In the genomic region with DNA sequence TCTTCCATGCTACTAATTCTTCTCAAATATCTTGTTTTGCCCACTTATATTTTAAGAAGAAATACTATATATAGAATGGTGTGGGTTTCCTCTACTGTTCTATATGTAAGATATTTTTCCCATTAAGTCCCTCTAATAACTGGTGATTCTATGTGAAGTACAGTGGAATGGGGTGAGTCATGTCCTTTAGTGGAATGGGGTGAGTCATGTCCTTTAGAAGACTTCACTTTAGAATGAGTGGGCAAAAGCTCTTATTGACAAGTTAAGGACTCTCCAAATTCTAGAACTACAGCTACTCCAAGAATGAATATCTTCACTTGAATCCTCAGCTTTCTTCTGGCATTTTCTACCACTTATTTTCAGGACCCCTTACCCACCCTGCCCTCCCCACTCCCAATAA, we compare ENCODE assay signal across 12 cellular contexts.
DNase-seq lines count a peak whose midpoint lies in the region; ATAC-seq, FAIRE-seq and TF ChIP-seq lines count a peak whose summit lies in the region.
"Had no signal": no experiment of that assay in that cellular context is flagged by ENCODE, and none has a peak within 500 bp of the region (broad histone marks: within the 10 kb centered on the region; RNA-seq: fewer than 3 reads in every experiment).

No MANE protein-coding gene starts in this region.

- no peaks in the 10 kb centered on the region for H3K9me1 ChIP-seq in keratinocyte (ENCODE audit: control insufficient read depth, extremely low read depth, insufficient read depth, low read length)

- no peak for TF ChIP-seq POLR2A in lower leg skin (IDR thresholded peaks at IDR 0.05)

- TF ChIP-seq CTCF in keratinocyte (optimal IDR thresholded peaks at IDR 0.05 in 1 of 3, IDR thresholded peaks at IDR 0.05 in 1 of 3, conservative IDR thresholded peaks at IDR 0.05 in 1 of 3; ENCODE audit: extremely low read depth in 1 of 3, insufficient read depth in 2 of 3, low read length in 3 of 3) (no peak), lower leg skin (IDR thresholded peaks at IDR 0.05) (no peak), MM.1S (IDR thresholded peaks at IDR 0.05; ENCODE audit: low read length) (no peak)

- H3K36me3 ChIP-seq in ACC112 (ENCODE audit: insufficient read depth, low read length) (no peaks in the 10 kb centered on the region), keratinocyte (ENCODE audit: control insufficient read depth in 2 of 2, extremely low read depth in 1 of 2, insufficient read depth in 2 of 2, low read length in 2 of 2) (no peaks in the 10 kb centered on the region), MM.1S (replicated peaks; ENCODE audit: insufficient read depth, low read length) (no peaks in the 10 kb centered on the region)
- H3K36me3 ChIP-seq: gastroesophageal sphincter, SJCRH30 had no signal

- ATAC-seq in GM18907 (IDR thresholded peaks at IDR 0.05; ENCODE audit: unreplicated experiment), result no peak
- ATAC-seq: gastroesophageal sphincter had no signal

- peak; percentile 24 for DNase-seq in HT-29 (ENCODE audit: low spot score)
- peak; percentile 81 for DNase-seq in astrocyte of the hippocampus (ENCODE audit: low read depth, low spot score)
- DNase-seq in keratinocyte (ENCODE audit: low read depth, low spot score), result peak; percentile 83
- no peak for DNase-seq in lower leg skin (ENCODE audit: low spot score in 2 of 2)
- DNase-seq in NCI-H2029 treated with DMSO at 0.1 percent for 48 hours (lab: John Stamatoyannopoulos, UW), result no peak
- no peak for DNase-seq in MM.1S
- DNase-seq: amygdala, NCI-H187 treated with DMSO at 0.1 percent for 48 hours had no signal

- H2AFZ ChIP-seq in ACC112 (ENCODE audit: low read length, unreplicated experiment) (no peak overlapping the region), keratinocyte (ENCODE audit: control insufficient read depth, low read length) (no peak overlapping the region), MM.1S (ENCODE audit: low read length) (no peak overlapping the region)

- peaks cover 32% of the 10 kb centered on the region for H3K4me1 ChIP-seq in ACC112 (ENCODE audit: control insufficient read depth, insufficient read depth, low read length, unreplicated experiment)
- H3K4me1 ChIP-seq in keratinocyte (ENCODE audit: control insufficient read depth, extremely low read depth, insufficient read depth, low read length), result peaks cover 26% of the 10 kb centered on the region
- H3K4me1 ChIP-seq in MM.1S (ENCODE audit: low read length), result no peaks in the 10 kb centered on the region
- H3K4me1 ChIP-seq: gastroesophageal sphincter, SJCRH30 had no signal

- H3K27me3 ChIP-seq in ACC112 (ENCODE audit: insufficient read depth, low read length) (no peaks in the 10 kb centered on the region), keratinocyte (ENCODE audit: control insufficient read depth, extremely low read depth, insufficient read depth, low read length) (no peaks in the 10 kb centered on the region), MM.1S (replicated peaks; ENCODE audit: insufficient read depth, low read length) (no peaks in the 10 kb centered on the region)
- H3K27me3 ChIP-seq: gastroesophageal sphincter, SJCRH30 had no signal

- no peaks in the 10 kb centered on the region for H3K9me2 ChIP-seq in MM.1S (replicated peaks; ENCODE audit: insufficient read depth, low read length)

- peak; percentile 76 for FAIRE-seq in keratinocyte (lab: Jason Lieb, UNC)

- peak overlapping the region; percentile 29 for H3K4me2 ChIP-seq in keratinocyte (ENCODE audit: control insufficient read depth, extremely low read depth, insufficient read depth, low read depth, low read length)
- no peak overlapping the region for H3K4me2 ChIP-seq in MM.1S (ENCODE audit: low read depth, low read length)

- no peaks in the 10 kb centered on the region for H3F3A ChIP-seq in MM.1S (ENCODE audit: insufficient read depth, low read length)

- dilution Hi-C loops in keratinocyte (cut with MboI; ENCODE audit: extremely low pct_ligation_motif_present, low sequenced_read_pairs), result no loop called here

- H3K79me2 ChIP-seq in ACC112 (ENCODE audit: control insufficient read depth, insufficient read depth, low read length, unreplicated experiment) (no peaks in the 10 kb centered on the region), keratinocyte (ENCODE audit: control insufficient read depth, insufficient read depth, low read length) (no peaks in the 10 kb centered on the region), MM.1S (ENCODE audit: low read length) (no peaks in the 10 kb centered on the region)

- H3K4me3 ChIP-seq in ACC112 (ENCODE audit: low read depth, low read length) (no peak overlapping the region), keratinocyte (ENCODE audit: control insufficient read depth in 2 of 3, extremely low read depth in 1 of 3, insufficient read depth in 2 of 3, low read depth in 1 of 3, low read length in 3 of 3) (no peak overlapping the region), lower leg skin (ENCODE audit: low read depth, poor library complexity, severe bottlenecking) (no peak overlapping the region), MM.1S (ENCODE audit: low read length) (no peak overlapping the region)
- H3K4me3 ChIP-seq: gastroesophageal sphincter, SJCRH30 had no signal

- H3K9me3 ChIP-seq in keratinocyte (ENCODE audit: control insufficient read depth, low read depth, low read length) (no peaks in the 10 kb centered on the region), MM.1S (replicated peaks; ENCODE audit: insufficient read depth, low read length) (no peaks in the 10 kb centered on the region)
- H3K9me3 ChIP-seq: gastroesophageal sphincter, SJCRH30 had no signal

- no peak overlapping the region for H3K9ac ChIP-seq in keratinocyte (ENCODE audit: control insufficient read depth, extremely low read depth, insufficient read depth, low read length)
- no peak overlapping the region for H3K9ac ChIP-seq in MM.1S (ENCODE audit: low read length)

- H4K20me1 ChIP-seq in keratinocyte (ENCODE audit: control insufficient read depth, extremely low read depth, insufficient read depth, low read length), result no peaks in the 10 kb centered on the region
- H4K20me1 ChIP-seq in MM.1S (ENCODE audit: insufficient read depth, low read length), result no peaks in the 10 kb centered on the region

- intact Hi-C loops in lower leg skin (cut with DNase I; ENCODE audit: low total_unique reads), result no loop called here

- H3K27ac ChIP-seq in ACC112 (ENCODE audit: low read depth, low read length) (peak overlapping the region; percentile 53), keratinocyte (ENCODE audit: control insufficient read depth, insufficient read depth, low read length) (peak overlapping the region; percentile 28), MM.1S (ENCODE audit: low read length) (no peak overlapping the region)
- H3K27ac ChIP-seq: gastroesophageal sphincter, SJCRH30 had no signal

Comparison
In these comparisons a context has a peak if more than half of its experiments do, and no peak if none do; other contexts are left out.
1. DNase-seq: peak in HT-29 (single experiment), astrocyte of the hippocampus (single experiment) and keratinocyte (single experiment); none in lower leg skin (0 of 2), NCI-H2029 treated with DMSO at 0.1 percent for 48 hours (single experiment) and MM.1S (single experiment).